ENCODE assay signal across 20 cellular contexts in genomic region chr1:116002781-116003455, GRCh38. TPM values are rescaled to one million over a fixed set of nuclear protein-coding genes. Genes with fewer than 3 reads are reported as not detected.
DNase-seq lines count a peak whose midpoint lies in the region; ATAC-seq and TF ChIP-seq lines count a peak whose summit lies in the region.
"Had no signal": no experiment of that assay in that cellular context is flagged by ENCODE, and none has a peak within 500 bp of the region (broad histone marks: within the 10 kb centered on the region; RNA-seq: fewer than 3 reads in every experiment).

No MANE protein-coding gene starts in this region.

- no peak for TF ChIP-seq POLR2A in lower leg skin (IDR thresholded peaks at IDR 0.05)

- no peak overlapping the region for H3K4me3 ChIP-seq in mucosa of descending colon
- H3K4me3 ChIP-seq in lower leg skin (ENCODE audit: low read depth, poor library complexity, severe bottlenecking) = no peak overlapping the region
- H3K4me3 ChIP-seq: A549, gastroesophageal sphincter, thyroid gland had no signal

- no peaks in the 10 kb centered on the region for H3K27me3 Mint-ChIP-seq in chondrocyte (ENCODE audit: low read depth)

- intact Hi-C loops in mucosa of descending colon (cut with DNase I, micrococcal nuclease) (no loop called here), lower leg skin (cut with DNase I; ENCODE audit: low total_unique reads) (no loop called here)

- H3K4me1 Mint-ChIP-seq in chondrocyte (ENCODE audit: low read depth) = peaks cover 31% of the 10 kb centered on the region

- no peak overlapping the region for H3K4me3 Mint-ChIP-seq in chondrocyte (ENCODE audit: unreplicated experiment)
- H3K4me3 Mint-ChIP-seq: CD4-positive, alpha-beta memory T cell; natural killer cell had no signal

- TF ChIP-seq CTCF in chondrocyte (IDR thresholded peaks at IDR 0.05) (no peak), mucosa of descending colon (IDR thresholded peaks at IDR 0.05) (no peak), lower leg skin (IDR thresholded peaks at IDR 0.05) (no peak)

- peaks cover 13% of the 10 kb centered on the region for H3K9me3 ChIP-seq in mucosa of descending colon
- H3K9me3 ChIP-seq: A549, thyroid gland had no signal

- WGBS in lower leg skin, 2 donors = 50 to 74% methylated on average over 1 of the region's 1 CpG

- no peaks in the 10 kb centered on the region for H3K36me3 ChIP-seq in mucosa of descending colon (ENCODE audit: low read depth)
- H3K36me3 ChIP-seq: thyroid gland had no signal

- peak overlapping the region; percentile 36 for H3K27ac Mint-ChIP-seq in chondrocyte (ENCODE audit: unreplicated experiment)
- H3K27ac Mint-ChIP-seq: CD4-positive, alpha-beta memory T cell; natural killer cell had no signal

- peaks cover 47% of the 10 kb centered on the region for H3K36me3 Mint-ChIP-seq in chondrocyte (ENCODE audit: low read depth)

- peaks cover 25% of the 10 kb centered on the region for H3K9me3 Mint-ChIP-seq in chondrocyte (ENCODE audit: low read depth)

- peak; percentile 89 for DNase-seq in Ammon's horn (ENCODE audit: low spot score)
- peak; percentile 98 for DNase-seq in NCI-H526 treated with DMSO at 0.1 percent for 48 hours (lab: John Stamatoyannopoulos, UW)
- DNase-seq in chondrocyte (ENCODE audit: low spot score) = no peak
- no peak for DNase-seq in mucosa of descending colon
- DNase-seq in lower leg skin (ENCODE audit: low spot score in 2 of 2) = no peak
- DNase-seq in LoVo (ENCODE audit: low spot score) = no peak
- DNase-seq in NCI-H1930 (lab: John Stamatoyannopoulos, UW) = no peak
- DNase-seq: activated CD4-positive, alpha-beta T cell treated with anti-CD3 and anti-CD28 coated beads for 48 hours; activated CD8-positive, alpha-beta memory T cell treated with anti-CD3 and anti-CD28 coated beads, Interleukin-2, amount 50 U/mL, for 48 hours; CD4-positive, alpha-beta memory T cell; erythroblast; natural killer cell; NCI-H1694; NCI-H226; stimulated activated CD4-positive, alpha-beta T cell treated with anti-CD3 and anti-CD28 coated beads, Interleukin-12 subunit alpha, Interleukin-12 subunit beta, amount 100 ng/mL, for 4 hours had no signal

- ATAC-seq in mucosa of descending colon = peak; percentile 7
- ATAC-seq in HG02973 (IDR thresholded peaks at IDR 0.05; ENCODE audit: unreplicated experiment) = no peak
- ATAC-seq: A549, gastroesophageal sphincter, natural killer cell had no signal

- H3K4me1 ChIP-seq in mucosa of descending colon (ENCODE audit: low read depth) = no peaks in the 10 kb centered on the region
- H3K4me1 ChIP-seq: A549, gastroesophageal sphincter had no signal

RNA-seq across cellular contexts. Expression of gene SLC22A15, which starts 26.6 kb away (rescaled TPM):
- total RNA-seq in chondrocyte (6.7 to 9.8 TPM (median 8.3 TPM) in 3 replicates), mucosa of descending colon (1 to 10 TPM; 2.0 to 2.7 (median 2.4) TPM), lower leg skin (10 to 100 TPM in 3 of 4 donors, 1 to 10 TPM in 1; 7.9 to 11.5 (median 10.5) TPM)
- total RNA-seq: dermis microvascular lymphatic vessel endothelial cell had no signal

Comparison
In these comparisons a context has a peak if more than half of its experiments do, and no peak if none do; other contexts are left out.
1. DNase-seq: peak in Ammon's horn (single experiment) and NCI-H526 treated with DMSO at 0.1 percent for 48 hours (single experiment); none in chondrocyte (single experiment), mucosa of descending colon (0 of 3), lower leg skin (0 of 2), LoVo (single experiment) and NCI-H1930 (0 of 2).